In genomic region chr10:3761111-3761686, GRCh38 we compare ENCODE assay signal across 8 cellular contexts. TPM values are rescaled to one million over a fixed set of nuclear protein-coding genes. Genes with fewer than 3 reads are reported as not detected.
DNase-seq lines count a peak whose midpoint lies in the region; ATAC-seq and TF ChIP-seq lines count a peak whose summit lies in the region.

No MANE protein-coding gene starts in this region.

- peaks cover 5% of the 10 kb centered on the region for H3K9me3 Mint-ChIP-seq in activated T-cell treated with anti-CD3 and anti-CD28 coated beads, Interleukin-2, amount 50 U/mL, for 4 hours
- H3K9me3 Mint-ChIP-seq in activated CD4-positive, alpha-beta memory T cell treated with anti-CD3 and anti-CD28 coated beads, Interleukin-2, amount 10 ng/mL, durations not matched to agents 7 days and 5 days = peaks cover 6% of the 10 kb centered on the region
- peaks cover 5% of the 10 kb centered on the region for H3K9me3 Mint-ChIP-seq in stimulated activated effector memory CD8-positive, alpha-beta T cell treated with anti-CD3 and anti-CD28 coated beads, Interleukin-12 subunit alpha, Interleukin-12 subunit beta, amount 100 ng/mL, for 72 hours
- H3K9me3 Mint-ChIP-seq in type B pancreatic cell = peaks cover 6% of the 10 kb centered on the region

- TF ChIP-seq CTCF in type B pancreatic cell (conservative IDR thresholded peaks at IDR 0.05) = no peak

- no peak for DNase-seq in activated T-cell treated with anti-CD3 and anti-CD28 coated beads, Interleukin-2, amount 50 U/mL, for 4 hours
- DNase-seq in activated T-cell treated with anti-CD3 and anti-CD28 coated beads, Interleukin-2, amount 50 U/mL, for 1 hour = no peak
- no peak for DNase-seq in activated CD4-positive, alpha-beta memory T cell treated with anti-CD3 and anti-CD28 coated beads, Interleukin-2, amount 10 ng/mL, durations not matched to agents 7 days and 5 days
- no peak for DNase-seq in stimulated activated effector memory CD8-positive, alpha-beta T cell treated with anti-CD3 and anti-CD28 coated beads, Interleukin-12 subunit alpha, Interleukin-12 subunit beta, amount 100 ng/mL, for 72 hours (ENCODE audit: low spot score in 2 of 2)
- no peak for DNase-seq in retina
- no peak for DNase-seq in HEK293T (ENCODE audit: extremely low spot score)
- no peak for DNase-seq in type B pancreatic cell (ENCODE audit: extremely low spot score, unreplicated experiment)

- CTCF ChIA-PET in activated CD4-positive, alpha-beta memory T cell treated with anti-CD3 and anti-CD28 coated beads, Interleukin-2, amount 10 ng/mL, durations not matched to agents 7 days and 5 days (lab: Charles Lee) = interaction anchor here (1.9 kb wide), 1 partner anchor 21 kb away, joined by 6 read pairs; no protein-coding TSS in a partner anchor
- CTCF ChIA-PET in HEK293T (lab: Yijun Ruan, JAX) = interaction anchor here (0.6 to 0.8 kb wide), 2 partner anchors 59 to 686 kb away, joined by 3 to 6 read pairs; no protein-coding TSS in a partner anchor

- ATAC-seq in activated T-cell treated with anti-CD3 and anti-CD28 coated beads, Interleukin-2, amount 50 U/mL, for 4 hours = peak; percentile 16 to 25
- ATAC-seq in HG03135 (IDR thresholded peaks at IDR 0.05; ENCODE audit: unreplicated experiment) = peak; percentile 51
- peak; percentile 45 for ATAC-seq in stimulated activated effector memory CD8-positive, alpha-beta T cell treated with anti-CD3 and anti-CD28 coated beads, Interleukin-12 subunit alpha, Interleukin-12 subunit beta, amount 100 ng/mL, for 72 hours

- peaks cover 90% of the 10 kb centered on the region for H3K4me1 Mint-ChIP-seq in activated T-cell treated with anti-CD3 and anti-CD28 coated beads, Interleukin-2, amount 50 U/mL, for 4 hours (ENCODE audit: low read depth)
- H3K4me1 Mint-ChIP-seq in activated CD4-positive, alpha-beta memory T cell treated with anti-CD3 and anti-CD28 coated beads, Interleukin-2, amount 10 ng/mL, durations not matched to agents 7 days and 5 days = peaks cover 98% of the 10 kb centered on the region
- H3K4me1 Mint-ChIP-seq in stimulated activated effector memory CD8-positive, alpha-beta T cell treated with anti-CD3 and anti-CD28 coated beads, Interleukin-12 subunit alpha, Interleukin-12 subunit beta, amount 100 ng/mL, for 72 hours = peaks cover 97% of the 10 kb centered on the region
- peaks cover 37% of the 10 kb centered on the region for H3K4me1 Mint-ChIP-seq in type B pancreatic cell (ENCODE audit: unreplicated experiment)

- H3K4me3 Mint-ChIP-seq in activated T-cell treated with anti-CD3 and anti-CD28 coated beads, Interleukin-2, amount 50 U/mL, for 4 hours = no peak overlapping the region
- no peak overlapping the region for H3K4me3 Mint-ChIP-seq in activated CD4-positive, alpha-beta memory T cell treated with anti-CD3 and anti-CD28 coated beads, Interleukin-2, amount 10 ng/mL, durations not matched to agents 7 days and 5 days
- peak overlapping the region; percentile 24 for H3K4me3 Mint-ChIP-seq in stimulated activated effector memory CD8-positive, alpha-beta T cell treated with anti-CD3 and anti-CD28 coated beads, Interleukin-12 subunit alpha, Interleukin-12 subunit beta, amount 100 ng/mL, for 72 hours
- no peak overlapping the region for H3K4me3 Mint-ChIP-seq in type B pancreatic cell

- POLR2A ChIA-PET in activated CD4-positive, alpha-beta memory T cell treated with anti-CD3 and anti-CD28 coated beads, Interleukin-2, amount 10 ng/mL, durations not matched to agents 7 days and 5 days (lab: Charles Lee) = interaction anchor here (0.8 to 11.3 kb wide), 7 partner anchors 9 to 564 kb away, joined by 3 to 164 read pairs (median 57); partner anchors contain the start of gene KLF6
- POLR2A ChIA-PET in HEK293T (lab: Yijun Ruan, JAX) = interaction anchor here (2.5 kb wide), 1 partner anchor 24 kb away, joined by 9 read pairs; the partner anchor contains the start of gene KLF6

- H3K36me3 Mint-ChIP-seq in activated T-cell treated with anti-CD3 and anti-CD28 coated beads, Interleukin-2, amount 50 U/mL, for 4 hours (ENCODE audit: insufficient read depth) = no peaks in the 10 kb centered on the region
- peaks cover 18% of the 10 kb centered on the region for H3K36me3 Mint-ChIP-seq in activated CD4-positive, alpha-beta memory T cell treated with anti-CD3 and anti-CD28 coated beads, Interleukin-2, amount 10 ng/mL, durations not matched to agents 7 days and 5 days (ENCODE audit: low read depth)
- peaks cover 17% of the 10 kb centered on the region for H3K36me3 Mint-ChIP-seq in stimulated activated effector memory CD8-positive, alpha-beta T cell treated with anti-CD3 and anti-CD28 coated beads, Interleukin-12 subunit alpha, Interleukin-12 subunit beta, amount 100 ng/mL, for 72 hours
- H3K36me3 Mint-ChIP-seq in type B pancreatic cell = no peaks in the 10 kb centered on the region

- peak overlapping the region; percentile 29 for H3K27ac Mint-ChIP-seq in activated CD4-positive, alpha-beta memory T cell treated with anti-CD3 and anti-CD28 coated beads, Interleukin-2, amount 10 ng/mL, durations not matched to agents 7 days and 5 days
- peak overlapping the region; percentile 68 for H3K27ac Mint-ChIP-seq in stimulated activated effector memory CD8-positive, alpha-beta T cell treated with anti-CD3 and anti-CD28 coated beads, Interleukin-12 subunit alpha, Interleukin-12 subunit beta, amount 100 ng/mL, for 72 hours
- no peak overlapping the region for H3K27ac Mint-ChIP-seq in type B pancreatic cell

- no peaks in the 10 kb centered on the region for H3K27me3 Mint-ChIP-seq in activated T-cell treated with anti-CD3 and anti-CD28 coated beads, Interleukin-2, amount 50 U/mL, for 4 hours (ENCODE audit: low read depth)
- no peaks in the 10 kb centered on the region for H3K27me3 Mint-ChIP-seq in activated CD4-positive, alpha-beta memory T cell treated with anti-CD3 and anti-CD28 coated beads, Interleukin-2, amount 10 ng/mL, durations not matched to agents 7 days and 5 days
- H3K27me3 Mint-ChIP-seq in type B pancreatic cell = peaks cover 16% of the 10 kb centered on the region

TF ChIP-seq in HEK293T, 16 proteins besides CTCF, POLR2A, EP300 and RAD21:
- TF ChIP-seq SUZ12 (IDR thresholded peaks at IDR 0.05) (no peak), ZNF384 (IDR thresholded peaks at IDR 0.05) (no peak), TARDBP (IDR thresholded peaks at IDR 0.05) (no peak), ELF4 (IDR thresholded peaks at IDR 0.05) (no peak), HDGF (IDR thresholded peaks at IDR 0.05; ENCODE audit: borderline replicate concordance) (no peak), ARNT (IDR thresholded peaks at IDR 0.05) (no peak), FOXM1 (IDR thresholded peaks at IDR 0.05; ENCODE audit: borderline replicate concordance) (no peak), NFRKB (IDR thresholded peaks at IDR 0.05) (no peak), SP1 (IDR thresholded peaks at IDR 0.05) (no peak), FOXA1 (IDR thresholded peaks at IDR 0.05) (no peak), L3MBTL2 (conservative IDR thresholded peaks at IDR 0.05) (no peak), PKNOX1 (IDR thresholded peaks at IDR 0.05) (no peak), LEF1 (IDR thresholded peaks at IDR 0.05; ENCODE audit: borderline replicate concordance) (no peak), CTBP1 (IDR thresholded peaks at IDR 0.05; ENCODE audit: borderline replicate concordance) (no peak), FOXK2 (IDR thresholded peaks at IDR 0.05) (no peak), BHLHE40 (IDR thresholded peaks at IDR 0.05; ENCODE audit: borderline replicate concordance) (no peak)
TF ChIP-seq in HEK293T: peak in this region for 0.

RNA-seq across cellular contexts. Expression of gene KLF6, which starts 23.8 kb away (rescaled TPM):
- 100 to 1,000 TPM; 188 to 247 (median 209) TPM for total RNA-seq in activated T-cell treated with anti-CD3 and anti-CD28 coated beads, Interleukin-2, amount 50 U/mL, for 4 hours
- total RNA-seq in activated CD4-positive, alpha-beta memory T cell treated with anti-CD3 and anti-CD28 coated beads, Interleukin-2, amount 10 ng/mL, durations not matched to agents 7 days and 5 days = 100 to 1,000 TPM; 220 to 228 TPM
- 117 and 269 TPM in 2 replicates for total RNA-seq in type B pancreatic cell (ENCODE audit: low replicate concordance)
